In the genomic region with DNA sequence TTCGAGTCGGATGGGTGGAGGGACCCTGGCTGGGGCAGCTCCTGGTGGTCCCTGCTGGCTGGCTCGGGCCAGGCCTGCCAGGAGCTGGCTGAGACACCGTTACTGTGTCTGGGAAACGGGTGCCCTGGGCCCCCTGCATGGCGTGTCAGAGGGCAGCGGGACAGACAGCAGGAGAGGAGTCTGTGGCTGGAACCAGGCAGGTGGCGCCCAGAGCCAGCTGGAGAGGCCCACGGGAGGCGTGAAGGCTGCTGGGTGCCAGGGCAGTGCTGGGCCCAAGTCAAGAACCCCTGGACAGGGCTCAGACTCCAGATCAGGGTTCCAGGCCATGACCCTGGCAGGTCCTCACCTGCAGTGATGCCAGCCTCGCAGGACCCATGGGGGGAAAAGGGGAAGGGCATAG, we compare ENCODE assay signal across 19 cellular contexts. TPM values are rescaled to one million over a fixed set of nuclear protein-coding genes. Genes with fewer than 3 reads are reported as not detected.
DNase-seq lines count a peak whose midpoint lies in the region; ATAC-seq and TF ChIP-seq lines count a peak whose summit lies in the region.
"Had no signal": no experiment of that assay in that cellular context is flagged by ENCODE, and none has a peak within 500 bp of the region (broad histone marks: within the 10 kb centered on the region; RNA-seq: fewer than 3 reads in every experiment).

No MANE protein-coding gene starts in this region.

- TF ChIP-seq CTCF in activated CD8-positive, alpha-beta T cell treated with anti-CD3 and anti-CD28 coated beads for 36 hours (IDR thresholded peaks at IDR 0.05) = no peak
- TF ChIP-seq CTCF in HCT116 (IDR thresholded peaks at IDR 0.05 in 2 of 3, conservative IDR thresholded peaks at IDR 0.05 in 1 of 3; ENCODE audit: borderline replicate concordance in 1 of 3, insufficient read depth in 1 of 3, low read depth in 2 of 3, low read length in 2 of 3) (no peak), neural progenitor cell (IDR thresholded peaks at IDR 0.05) (no peak), glutamatergic neuron (IDR thresholded peaks at IDR 0.05; ENCODE audit: partially characterized antibody, unreplicated experiment) (no peak)

- POLR2A ChIA-PET in activated CD8-positive, alpha-beta T cell treated with anti-CD3 and anti-CD28 coated beads for 36 hours (lab: Charles Lee) = interaction anchor here (1.0 to 1.8 kb wide), 4 partner anchors 8 to 17 kb away, joined by 3 to 7 read pairs (median 4); a partner anchor contains a TSS
- POLR2A ChIA-PET in activated CD8-positive, alpha-beta T cell treated with anti-CD3 and anti-CD28 coated beads, Interleukin-2, amount 10 ng/mL, durations not matched to agents 7 days and 5 days (lab: Charles Lee) = interaction anchor here (0.7 kb wide), 1 partner anchor 8 kb away, joined by 3 read pairs; no protein-coding TSS in a partner anchor
- POLR2A ChIA-PET in HCT116 (lab: Charles Lee) = no interaction called here

- H3K9me2 ChIP-seq in HCT116 (ENCODE audit: insufficient read depth) = no peaks in the 10 kb centered on the region

- H3K27me3 ChIP-seq in HCT116 (ENCODE audit: insufficient read depth, low read length) = peaks cover 75% of the 10 kb centered on the region
- peaks cover 21% of the 10 kb centered on the region for H3K27me3 ChIP-seq in neural progenitor cell
- H3K27me3 ChIP-seq: vagina had no signal

- H3K36me3 ChIP-seq in HCT116 (ENCODE audit: control insufficient read depth in 1 of 2, insufficient read depth in 2 of 2, low read length in 2 of 2) (no peaks in the 10 kb centered on the region), neural progenitor cell (no peaks in the 10 kb centered on the region)
- H3K36me3 ChIP-seq: vagina had no signal

- peak; percentile 37 for DNase-seq in activated CD8-positive, alpha-beta T cell treated with anti-CD3 and anti-CD28 coated beads for 36 hours
- DNase-seq in activated CD8-positive, alpha-beta T cell treated with anti-CD3 and anti-CD28 coated beads, Interleukin-2, amount 10 ng/mL, durations not matched to agents 7 days and 5 days = no peak
- DNase-seq in HCT116 (ENCODE audit: low read depth, low spot score) (no peak), neural progenitor cell (ENCODE audit: low spot score) (no peak), SW480 (ENCODE audit: low spot score) (no peak), glutamatergic neuron (no peak)
- DNase-seq in activated effector memory CD4-positive, alpha-beta T cell treated with anti-CD3 and anti-CD28 coated beads, Interleukin-2, amount 50 U/mL, for 16 hours = no peak
- DNase-seq: DND-41, erythroblast, foreskin melanocyte, NCI-H1436, SHP77 treated with DMSO at 0.1 percent for 48 hours, substantia nigra had no signal

- H3F3A ChIP-seq in neural progenitor cell (ENCODE audit: low read depth) = no peaks in the 10 kb centered on the region

- no peak for TF ChIP-seq RAD21 in HCT116 (IDR thresholded peaks at IDR 0.05; ENCODE audit: low read depth)

- peaks cover 3% of the 10 kb centered on the region for H3K27me3 Mint-ChIP-seq in activated CD8-positive, alpha-beta T cell treated with anti-CD3 and anti-CD28 coated beads for 36 hours
- H3K27me3 Mint-ChIP-seq in activated CD8-positive, alpha-beta T cell treated with anti-CD3 and anti-CD28 coated beads, Interleukin-2, amount 10 ng/mL, durations not matched to agents 7 days and 5 days (ENCODE audit: low read depth) = peaks cover 27% of the 10 kb centered on the region
- no peaks in the 10 kb centered on the region for H3K27me3 Mint-ChIP-seq in activated naive CD8-positive, alpha-beta T cell
- peaks cover 23% of the 10 kb centered on the region for H3K27me3 Mint-ChIP-seq in neural progenitor cell (ENCODE audit: insufficient read depth, low read depth)
- H3K27me3 Mint-ChIP-seq in glutamatergic neuron (ENCODE audit: unreplicated experiment) = peaks cover 6% of the 10 kb centered on the region

- no peak for TF ChIP-seq POLR2A in HCT116 (IDR thresholded peaks at IDR 0.05; ENCODE audit: borderline replicate concordance, extremely low read depth, insufficient read depth, insufficient read length)

- H3K4me1 Mint-ChIP-seq in activated CD8-positive, alpha-beta T cell treated with anti-CD3 and anti-CD28 coated beads for 36 hours (ENCODE audit: low read depth) = peaks cover 51% of the 10 kb centered on the region
- H3K4me1 Mint-ChIP-seq in activated CD8-positive, alpha-beta T cell treated with anti-CD3 and anti-CD28 coated beads, Interleukin-2, amount 10 ng/mL, durations not matched to agents 7 days and 5 days (ENCODE audit: low read depth) = peaks cover 33% of the 10 kb centered on the region
- H3K4me1 Mint-ChIP-seq in activated naive CD8-positive, alpha-beta T cell (ENCODE audit: low read depth) = peaks cover 47% of the 10 kb centered on the region
- H3K4me1 Mint-ChIP-seq in neural progenitor cell (peaks cover 37% of the 10 kb centered on the region), glutamatergic neuron (ENCODE audit: low read depth, unreplicated experiment) (no peaks in the 10 kb centered on the region)

- H3K4me3 ChIP-seq in HCT116 (replicated peaks in 1 of 2; ENCODE audit: low read depth in 1 of 2, low read length in 2 of 2) = peak overlapping the region in 1 of 2 experiments; percentile 50; a peak in 1 of 4 replicates
- H3K4me3 ChIP-seq in neural progenitor cell = no peak overlapping the region

- peak overlapping the region; percentile 46 for H3K27ac Mint-ChIP-seq in activated CD8-positive, alpha-beta T cell treated with anti-CD3 and anti-CD28 coated beads for 36 hours
- no peak overlapping the region for H3K27ac Mint-ChIP-seq in activated CD8-positive, alpha-beta T cell treated with anti-CD3 and anti-CD28 coated beads, Interleukin-2, amount 10 ng/mL, durations not matched to agents 7 days and 5 days
- H3K27ac Mint-ChIP-seq in activated naive CD8-positive, alpha-beta T cell = peak overlapping the region; percentile 54
- H3K27ac Mint-ChIP-seq in neural progenitor cell = no peak overlapping the region
- no peak overlapping the region for H3K27ac Mint-ChIP-seq in glutamatergic neuron (ENCODE audit: unreplicated experiment)
- H3K27ac Mint-ChIP-seq: IgD-negative memory B cell; T-helper 1 cell treated with Interleukin-12 subunit alpha and Interleukin-12 subunit beta and Interleukin-4 antibody, amounts not matched to agents 30 μg/mL and 1 μg/mL, for 36 hours had no signal

- ATAC-seq in activated CD8-positive, alpha-beta T cell treated with anti-CD3 and anti-CD28 coated beads for 36 hours = peak; percentile 9
- ATAC-seq in activated CD8-positive, alpha-beta T cell treated with anti-CD3 and anti-CD28 coated beads, Interleukin-2, amount 10 ng/mL, durations not matched to agents 7 days and 5 days = no peak
- ATAC-seq in HCT116 = no peak

- H3K4me2 ChIP-seq in HCT116 (ENCODE audit: low read length) = peak overlapping the region; percentile 85
- H3K4me2 ChIP-seq in neural progenitor cell = no peak overlapping the region

- intact Hi-C loops in activated CD8-positive, alpha-beta T cell treated with anti-CD3 and anti-CD28 coated beads for 36 hours (cut with micrococcal nuclease) = no loop called here
- intact Hi-C loops in HCT116 (cut with micrococcal nuclease) = no loop called here

- H3K4me1 ChIP-seq in HCT116 (ENCODE audit: control insufficient read depth in 1 of 2, insufficient read depth in 2 of 2, low read length in 2 of 2) = peaks cover 27 to 33% of the 10 kb centered on the region in 2 experiments
- peaks cover 10% of the 10 kb centered on the region for H3K4me1 ChIP-seq in neural progenitor cell

- no TSS peak for BruUV-seq in HCT116 (replicated peaks; lab: Mats Ljungman, UMichigan)

- peak overlapping the region; percentile 52 for H3K4me3 Mint-ChIP-seq in activated CD8-positive, alpha-beta T cell treated with anti-CD3 and anti-CD28 coated beads for 36 hours
- no peak overlapping the region for H3K4me3 Mint-ChIP-seq in activated CD8-positive, alpha-beta T cell treated with anti-CD3 and anti-CD28 coated beads, Interleukin-2, amount 10 ng/mL, durations not matched to agents 7 days and 5 days
- H3K4me3 Mint-ChIP-seq in activated naive CD8-positive, alpha-beta T cell = peak overlapping the region; percentile 79
- peak overlapping the region; percentile 50 for H3K4me3 Mint-ChIP-seq in neural progenitor cell
- H3K4me3 Mint-ChIP-seq in glutamatergic neuron (ENCODE audit: unreplicated experiment) = no peak overlapping the region
- H3K4me3 Mint-ChIP-seq: neural crest cell had no signal

- CTCF ChIA-PET in activated CD8-positive, alpha-beta T cell treated with anti-CD3 and anti-CD28 coated beads for 36 hours (lab: Charles Lee) = interaction anchor here (0.7 to 1.4 kb wide), 2 partner anchors 58 to 213 kb away, joined by 3 read pairs; no protein-coding TSS in a partner anchor
- CTCF ChIA-PET in activated CD8-positive, alpha-beta T cell treated with anti-CD3 and anti-CD28 coated beads, Interleukin-2, amount 10 ng/mL, durations not matched to agents 7 days and 5 days (lab: Charles Lee) = no interaction called here
- CTCF ChIA-PET in HCT116 (lab: Charles Lee) = no interaction called here

- H3K9ac ChIP-seq in HCT116 (ENCODE audit: low read length) (no peak overlapping the region), neural progenitor cell (no peak overlapping the region)

- H3K9me3 Mint-ChIP-seq in activated CD8-positive, alpha-beta T cell treated with anti-CD3 and anti-CD28 coated beads for 36 hours = peaks cover 8% of the 10 kb centered on the region
- peaks cover 8% of the 10 kb centered on the region for H3K9me3 Mint-ChIP-seq in activated CD8-positive, alpha-beta T cell treated with anti-CD3 and anti-CD28 coated beads, Interleukin-2, amount 10 ng/mL, durations not matched to agents 7 days and 5 days (ENCODE audit: insufficient read depth)
- peaks cover 4% of the 10 kb centered on the region for H3K9me3 Mint-ChIP-seq in activated naive CD8-positive, alpha-beta T cell (ENCODE audit: low read depth)
- H3K9me3 Mint-ChIP-seq in neural progenitor cell = peaks cover 7% of the 10 kb centered on the region
- peaks cover 15% of the 10 kb centered on the region for H3K9me3 Mint-ChIP-seq in glutamatergic neuron (ENCODE audit: unreplicated experiment)
- H3K9me3 Mint-ChIP-seq: neural crest cell; T-helper 1 cell treated with Interleukin-12 subunit alpha and Interleukin-12 subunit beta and Interleukin-4 antibody, amounts not matched to agents 30 μg/mL and 1 μg/mL, for 36 hours had no signal

- H2AFZ ChIP-seq in HCT116 (ENCODE audit: low read depth, low read length, poor library complexity, severe bottlenecking) (no peak overlapping the region), neural progenitor cell (replicated peaks) (no peak overlapping the region)

- H3K9me3 ChIP-seq in HCT116 (ENCODE audit: control insufficient read depth in 1 of 2, insufficient read depth in 1 of 2, low read depth in 1 of 2, low read length in 2 of 2) (no peaks in the 10 kb centered on the region; a peak in 1 of 4 replicates), neural progenitor cell (ENCODE audit: low read depth) (peaks cover 7% of the 10 kb centered on the region)

- H3K27ac ChIP-seq in HCT116 (ENCODE audit: low read depth, low read length) = no peak overlapping the region
- no peak overlapping the region for H3K27ac ChIP-seq in neural progenitor cell
- H3K27ac ChIP-seq: vagina had no signal

- no peaks in the 10 kb centered on the region for H3K36me3 Mint-ChIP-seq in activated CD8-positive, alpha-beta T cell treated with anti-CD3 and anti-CD28 coated beads for 36 hours (ENCODE audit: low read depth)
- H3K36me3 Mint-ChIP-seq in activated CD8-positive, alpha-beta T cell treated with anti-CD3 and anti-CD28 coated beads, Interleukin-2, amount 10 ng/mL, durations not matched to agents 7 days and 5 days (ENCODE audit: low read depth) = peaks cover 5% of the 10 kb centered on the region
- H3K36me3 Mint-ChIP-seq in activated naive CD8-positive, alpha-beta T cell = peaks cover 3% of the 10 kb centered on the region
- H3K36me3 Mint-ChIP-seq in neural progenitor cell (peaks cover 2% of the 10 kb centered on the region), glutamatergic neuron (ENCODE audit: unreplicated experiment) (peaks cover 12% of the 10 kb centered on the region)

- H3K79me2 ChIP-seq in HCT116 (ENCODE audit: insufficient read depth, low read length) = no peaks in the 10 kb centered on the region
- H3K79me2 ChIP-seq in neural progenitor cell (ENCODE audit: low read depth) = no peaks in the 10 kb centered on the region

- no peaks in the 10 kb centered on the region for H4K20me1 ChIP-seq in HCT116 (ENCODE audit: insufficient read depth)
- no peaks in the 10 kb centered on the region for H4K20me1 ChIP-seq in neural progenitor cell (ENCODE audit: low read depth)

- RAD21 ChIA-PET in HCT116 (lab: Charles Lee; ENCODE audit: low non-redundant PET in 1 of 2, low total read pairs in 2 of 2, uncharacterized antibody in 2 of 2, unreplicated experiment in 2 of 2) = no interaction called here

RNA-seq across cellular contexts. Expression of a gene that starts 16.6 kb away (rescaled TPM):
- total RNA-seq in activated CD8-positive, alpha-beta T cell treated with anti-CD3 and anti-CD28 coated beads for 36 hours = 1 to 10 TPM; 1.6 to 2.1 TPM
- total RNA-seq in activated CD8-positive, alpha-beta T cell treated with anti-CD3 and anti-CD28 coated beads, Interleukin-2, amount 10 ng/mL, durations not matched to agents 7 days and 5 days = not detected
- total RNA-seq in HCT116 (2021; ENCODE audit: unreplicated experiment) (5.2 TPM), neural progenitor cell (ENCODE audit: low replicate concordance) (0.75 and 3.0 TPM in 2 replicates), glutamatergic neuron (ENCODE audit: unreplicated experiment) (7.0 TPM)
- 3.1 and 3.8 TPM in 2 replicates for polyA plus RNA-seq in HCT116 (2012)
- total RNA-seq: MCF 10A had no signal

RNA-seq across cellular contexts. Expression of a gene that starts 27.4 kb away (rescaled TPM):
- 1 to 10 TPM; 8.7 to 9.7 TPM for total RNA-seq in activated CD8-positive, alpha-beta T cell treated with anti-CD3 and anti-CD28 coated beads for 36 hours
- 10 to 100 TPM; 14.3 to 17.4 TPM for total RNA-seq in activated CD8-positive, alpha-beta T cell treated with anti-CD3 and anti-CD28 coated beads, Interleukin-2, amount 10 ng/mL, durations not matched to agents 7 days and 5 days
- total RNA-seq in HCT116 (2021; ENCODE audit: unreplicated experiment) (12.8 TPM), neural progenitor cell (ENCODE audit: low replicate concordance) (3.4 and 26.8 TPM in 2 replicates), glutamatergic neuron (ENCODE audit: unreplicated experiment) (17.4 TPM)
- polyA plus RNA-seq in HCT116 (2012) = 17.9 and 18.6 TPM in 2 replicates

Comparison
In these comparisons a context has a peak if more than half of its experiments do, and no peak if none do; other contexts are left out.
1. H3K27ac Mint-ChIP-seq: peak in activated CD8-positive, alpha-beta T cell treated with anti-CD3 and anti-CD28 coated beads for 36 hours (single experiment) and activated naive CD8-positive, alpha-beta T cell (single experiment); none in activated CD8-positive, alpha-beta T cell treated with anti-CD3 and anti-CD28 coated beads, Interleukin-2, amount 10 ng/mL, durations not matched to agents 7 days and 5 days (single experiment), neural progenitor cell (single experiment) and glutamatergic neuron (single experiment).
2. H3K4me3 Mint-ChIP-seq: peak in activated CD8-positive, alpha-beta T cell treated with anti-CD3 and anti-CD28 coated beads for 36 hours (single experiment), activated naive CD8-positive, alpha-beta T cell (single experiment) and neural progenitor cell (single experiment); none in activated CD8-positive, alpha-beta T cell treated with anti-CD3 and anti-CD28 coated beads, Interleukin-2, amount 10 ng/mL, durations not matched to agents 7 days and 5 days (single experiment) and glutamatergic neuron (single experiment).